Comparison of ENCODE assay signal across 9 cellular contexts in genomic region chr22:38696606-38697005, GRCh38. TPM values are rescaled to one million over a fixed set of nuclear protein-coding genes. Genes with fewer than 3 reads are reported as not detected.
DNase-seq lines count a peak whose midpoint lies in the region; ATAC-seq, FAIRE-seq and TF ChIP-seq lines count a peak whose summit lies in the region.
"Had no signal": no experiment of that assay in that cellular context is flagged by ENCODE, and none has a peak within 500 bp of the region (broad histone marks: within the 10 kb centered on the region; RNA-seq: fewer than 3 reads in every experiment).

No MANE protein-coding gene starts in this region.

- no peak for FAIRE-seq in A549 (lab: Jason Lieb, UNC)
- FAIRE-seq: endometrium had no signal

- H3K27me3 ChIP-seq in HUES6 (ENCODE audit: control insufficient read depth, insufficient read depth, low read length) (no peaks in the 10 kb centered on the region), gastroesophageal sphincter (no peaks in the 10 kb centered on the region)

- TF ChIP-seq POLR2A in A549 (IDR thresholded peaks at IDR 0.05; ENCODE audit: low read length) (no peak), gastroesophageal sphincter (IDR thresholded peaks at IDR 0.05) (no peak)

- no peaks in the 10 kb centered on the region for H3K9me3 ChIP-seq in A549
- no peaks in the 10 kb centered on the region for H3K9me3 ChIP-seq in HUES6 (ENCODE audit: control insufficient read depth, insufficient read depth, low read depth, low read length)
- no peaks in the 10 kb centered on the region for H3K9me3 ChIP-seq in gastroesophageal sphincter

- H3K36me3 ChIP-seq in HUES6 (ENCODE audit: control insufficient read depth, insufficient read depth, low read length): peaks cover 25% of the 10 kb centered on the region
- H3K36me3 ChIP-seq in gastroesophageal sphincter: peaks cover 0 to 23% of the 10 kb centered on the region in 2 donors

- H3K27ac ChIP-seq in A549 (peak overlapping the region; percentile 56 to 80), HUES6 (ENCODE audit: low read depth, low read length) (0 out of 2 replicates have a peak overlapping the region, but pooled peaks have one; percentile 8), gastroesophageal sphincter (peak overlapping the region; percentile 51 to 99 (median 94))

- no peak overlapping the region for H3K9ac ChIP-seq in HUES6 (ENCODE audit: low read length)

- WGBS in A549 (ENCODE audit: missing lambda C conversion rate): 16% methylated on average over 1 of the region's 1 CpG
- WGBS in gastroesophageal sphincter (ENCODE audit: low coverage in 1 of 2), 2 donors: 24 to 67% methylated on average over 1 of the region's 1 CpG

- H3K4me2 ChIP-seq in A549: peak overlapping the region; percentile 86

- no peak for TF ChIP-seq RAD21 in A549 (conservative IDR thresholded peaks at IDR 0.05 in 1 of 2, IDR thresholded peaks at IDR 0.05 in 1 of 2)

- DNase-seq in A549 (ENCODE audit: low read depth in 1 of 2, low spot score in 1 of 2) (peak; percentile 57 to 61), activated T-helper 1 cell treated with Interleukin-2 at 50 U/mL for 16 hours (ENCODE audit: low read depth) (peak; percentile 18), NCI-H526 (lab: John Stamatoyannopoulos, UW) (no peak), HuH-7 (ENCODE audit: low spot score) (no peak), RPMI8226 (no peak)
- DNase-seq in stimulated activated CD4-positive, alpha-beta T cell treated with anti-CD3 and anti-CD28 coated beads, Interleukin-15, amount 100 ng/mL, for 24 hours: peak; percentile 60

- POLR2A ChIA-PET in A549 (lab: Yijun Ruan, JAX): interaction anchor here (1.0 to 2.9 kb wide), 3 partner anchors 9 to 14 kb away, joined by 3 to 15 read pairs (median 3); partner anchors contain the start of genes GTPBP1 and TOMM22

- H3K4me1 ChIP-seq in A549 (peaks cover 52% of the 10 kb centered on the region), HUES6 (ENCODE audit: control insufficient read depth, insufficient read depth, low read length) (peaks cover 24% of the 10 kb centered on the region), gastroesophageal sphincter (peaks cover 0 to 77% (median 38%) of the 10 kb centered on the region in 3 donors)

- peak in 1 of 2 experiments; percentile 38; a peak in 2 of 6 replicates for ATAC-seq in A549
- ATAC-seq in gastroesophageal sphincter: no peak

- no peak for TF ChIP-seq CTCF in A549 (IDR thresholded peaks at IDR 0.05)
- no peak for TF ChIP-seq CTCF in gastroesophageal sphincter (IDR thresholded peaks at IDR 0.05)

- CTCF ChIA-PET in A549 (lab: Yijun Ruan, JAX): interaction anchor here (1.1 to 5.6 kb wide), 3 partner anchors 14 to 644 kb away, joined by 3 to 47 read pairs (median 3); partner anchors contain the start of gene TOMM22

- TF ChIP-seq EP300 in A549 (IDR thresholded peaks at IDR 0.05): no peak
- TF ChIP-seq EP300 in gastroesophageal sphincter (IDR thresholded peaks at IDR 0.05): no peak

- H3K4me3 ChIP-seq in A549 (no peak overlapping the region), HUES6 (ENCODE audit: low read depth, low read length) (peak overlapping the region; percentile 98; the same call in 1 of the 2 replicates), gastroesophageal sphincter (peak overlapping the region in 1 of 2 donors; percentile 16)

TF ChIP-seq in A549, 52 proteins besides CTCF, POLR2A, EP300 and RAD21:
- TF ChIP-seq NR3C1 (IDR thresholded peaks at IDR 0.05): no peak
- TF ChIP-seq RFX5 (IDR thresholded peaks at IDR 0.05): no peak
- no peak for TF ChIP-seq FOSL2 (IDR thresholded peaks at IDR 0.05)
- TF ChIP-seq FOSL2 (CRISPR knock-in tag; IDR thresholded peaks at IDR 0.05): peak; percentile 50
- TF ChIP-seq CBX8 (IDR thresholded peaks at IDR 0.05): no peak
- TF ChIP-seq CBX2 (IDR thresholded peaks at IDR 0.05; ENCODE audit: borderline replicate concordance, low read depth): no peak
- TF ChIP-seq KDM5A (IDR thresholded peaks at IDR 0.05): no peak
- TF ChIP-seq, protein P1, sequence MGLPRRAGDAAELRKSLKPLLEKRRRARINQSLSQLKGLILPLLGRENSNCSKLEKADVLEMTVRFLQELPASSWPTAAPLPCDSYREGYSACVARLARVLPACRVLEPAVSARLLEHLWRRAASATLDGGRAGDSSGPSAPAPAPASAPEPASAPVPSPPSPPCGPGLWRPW (IDR thresholded peaks at IDR 0.05): no peak

RNA-seq across cellular contexts. Expression of gene JOSD1, which starts 4.1 kb away (rescaled TPM):
- polyA plus RNA-seq in A549 (2011; rRNA removed): 37.5 and 40.9 TPM in 2 replicates
- polyA plus RNA-seq in A549 (2012; cell fraction: cytosol; rRNA removed): 22.7 and 28.4 TPM in 2 replicates
- 25.9 and 35.5 TPM in 2 replicates for polyA plus RNA-seq in A549 (2012; cell fraction: nucleus; rRNA removed)
- polyA plus RNA-seq in A549 (2017; fragmentation: RNase III; extraction: RNeasy Plus Mini Kit Qiagen cat#74134 plus additional on column Dnase treatment): 28.5 to 30.9 TPM (median 29.7 TPM) in 3 replicates
- polyA minus RNA-seq in A549 (2011; rRNA and poly(A)+ RNA removed): 45.8 and 46.8 TPM in 2 replicates
- 10 to 100 TPM; 47.5 to 67.0 (median 64.6) TPM for total RNA-seq in gastroesophageal sphincter

RNA-seq across cellular contexts. Expression of gene GTPBP1, which starts 9.1 kb away (rescaled TPM):
- polyA plus RNA-seq in A549 (2011; rRNA removed) (10.7 and 15.1 TPM in 2 replicates), A549 (2017; fragmentation: RNase III; extraction: RNeasy Plus Mini Kit Qiagen cat#74134 plus additional on column Dnase treatment) (7.1 to 9.0 TPM (median 8.8 TPM) in 3 replicates)
- polyA plus RNA-seq in A549 (2012; cell fraction: cytosol; rRNA removed): 8.6 and 10.5 TPM in 2 replicates
- 29.4 and 33.7 TPM in 2 replicates for polyA plus RNA-seq in A549 (2012; cell fraction: nucleus; rRNA removed)
- 19.9 and 28.5 TPM in 2 replicates for polyA minus RNA-seq in A549 (2011; rRNA and poly(A)+ RNA removed)
- 10 to 100 TPM; 46.9 to 63.0 (median 51.6) TPM for total RNA-seq in gastroesophageal sphincter

RNA-seq across cellular contexts. Expression of gene TOMM22, which starts 14.8 kb away (rescaled TPM):
- polyA plus RNA-seq in A549 (2011; rRNA removed): 53.6 and 63.2 TPM in 2 replicates
- polyA plus RNA-seq in A549 (2012; cell fraction: cytosol; rRNA removed): 28.3 and 30.9 TPM in 2 replicates
- 9.5 and 18.8 TPM in 2 replicates for polyA plus RNA-seq in A549 (2012; cell fraction: nucleus; rRNA removed)
- 68.4 to 69.8 TPM (median 69.2 TPM) in 3 replicates for polyA plus RNA-seq in A549 (2017; fragmentation: RNase III; extraction: RNeasy Plus Mini Kit Qiagen cat#74134 plus additional on column Dnase treatment)
- 32.8 and 43.9 TPM in 2 replicates for polyA minus RNA-seq in A549 (2011; rRNA and poly(A)+ RNA removed)
- 10 to 100 TPM; 29.6 to 41.2 (median 32.2) TPM for total RNA-seq in gastroesophageal sphincter

RNA-seq across cellular contexts. Expression of gene CBY1, which starts 40.2 kb away (rescaled TPM):
- 18.9 and 20.8 TPM in 2 replicates for polyA plus RNA-seq in A549 (2011; rRNA removed)
- 15.0 and 15.3 TPM in 2 replicates for polyA plus RNA-seq in A549 (2012; cell fraction: cytosol; rRNA removed)
- 5.5 and 8.7 TPM in 2 replicates for polyA plus RNA-seq in A549 (2012; cell fraction: nucleus; rRNA removed)
- polyA plus RNA-seq in A549 (2017; fragmentation: RNase III; extraction: RNeasy Plus Mini Kit Qiagen cat#74134 plus additional on column Dnase treatment): 17.5 to 19.4 TPM (median 18.6 TPM) in 3 replicates
- 9.1 TPM in 2 replicates for polyA minus RNA-seq in A549 (2011; rRNA and poly(A)+ RNA removed)
- 10 to 100 TPM; 21.0 to 46.6 (median 31.7) TPM for total RNA-seq in gastroesophageal sphincter

RNA-seq across cellular contexts. Expression of gene FAM227A, which starts 40.4 kb away (rescaled TPM):
- 3.5 and 4.0 TPM in 2 replicates for polyA plus RNA-seq in A549 (2011; rRNA removed)
- 0.57 TPM in 2 replicates for polyA plus RNA-seq in A549 (2012; cell fraction: cytosol; rRNA removed)
- 2.3 and 3.3 TPM in 2 replicates for polyA plus RNA-seq in A549 (2012; cell fraction: nucleus; rRNA removed)
- 1.4 to 1.7 TPM (median 1.4 TPM) in 3 replicates for polyA plus RNA-seq in A549 (2017; fragmentation: RNase III; extraction: RNeasy Plus Mini Kit Qiagen cat#74134 plus additional on column Dnase treatment)
- polyA minus RNA-seq in A549 (2011; rRNA and poly(A)+ RNA removed): 5.9 and 6.7 TPM in 2 replicates
- total RNA-seq in gastroesophageal sphincter: 1 to 10 TPM in 1 of 4 donors, under 1 TPM in 3; 0.07 to 1.2 (median 0.60) TPM

Comparison
In these comparisons a context has a peak if more than half of its experiments do, and no peak if none do; other contexts are left out.
1. DNase-seq: peak in A549 (2 of 2), activated T-helper 1 cell treated with Interleukin-2 at 50 U/mL for 16 hours (single experiment) and stimulated activated CD4-positive, alpha-beta T cell treated with anti-CD3 and anti-CD28 coated beads, Interleukin-15, amount 100 ng/mL, for 24 hours (single experiment); none in NCI-H526 (0 of 2), HuH-7 (single experiment) and RPMI8226 (single experiment).
2. H3K27ac ChIP-seq: peak in every context shown above with its lines; median percentile 94 in gastroesophageal sphincter; 68 in A549; 8 in HUES6.